ENCODE assay signal across 27 cellular contexts in the genomic region with DNA sequence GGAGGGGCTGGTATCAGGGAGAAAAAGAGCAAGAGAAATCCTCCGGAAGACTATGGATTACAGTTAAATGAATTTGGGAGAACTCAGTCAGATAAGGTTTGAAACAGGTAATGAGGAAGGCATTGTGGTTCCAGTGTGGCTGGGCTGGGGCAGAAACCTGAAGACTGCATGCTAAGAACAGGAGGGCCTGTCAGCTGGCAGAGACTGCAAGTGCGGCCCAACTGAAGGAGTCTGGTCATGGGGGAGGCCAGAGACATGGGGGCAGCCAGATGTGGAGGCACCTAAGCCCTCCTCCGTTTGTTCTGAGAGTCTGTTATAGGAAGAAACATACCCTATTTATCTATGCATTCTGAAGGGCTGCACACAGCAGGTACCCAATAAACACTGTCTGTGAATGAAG. TPM values are rescaled to one million over a fixed set of nuclear protein-coding genes. Genes with fewer than 3 reads are reported as not detected.
"Had no signal": no experiment of that assay in that cellular context is flagged by ENCODE, and none has a peak within 500 bp of the region (broad histone marks: within the 10 kb centered on the region; RNA-seq: fewer than 3 reads in every experiment).

No MANE protein-coding gene starts in this region.

- H3K36me3 ChIP-seq: uterus had no signal

- H3K4me1 ChIP-seq: esophagus squamous epithelium, gastroesophageal sphincter, lower lobe of right lung, sigmoid colon, tibial artery, upper lobe of left lung, uterus had no signal

- H3K4me3 ChIP-seq: esophagus squamous epithelium, gastroesophageal sphincter, left ventricle myocardium inferior, lower lobe of right lung, sigmoid colon, skin epidermis, tibial artery, upper lobe of left lung, uterus had no signal

- H3K9me3 ChIP-seq: esophagus squamous epithelium, gastroesophageal sphincter, left ventricle myocardium inferior, lower lobe of right lung, sigmoid colon, tibial artery, upper lobe of left lung, uterus had no signal

- H3K4me3 Mint-ChIP-seq: dendritic cell treated with granulocyte-macrophage colony-stimulating factor and Interleukin-4, amounts not matched to agents 40 ng/mL and 50 ng/mL, for 4 days; effector memory CD8-positive, alpha-beta T cell; naive thymus-derived CD4-positive, alpha-beta T cell had no signal

- DNase-seq: effector memory CD8-positive, alpha-beta T cell; esophagus squamous epithelium; foreskin fibroblast; glutamatergic neuron; kidney; left cardiac atrium; left ventricle myocardium inferior; lower lobe of right lung; naive thymus-derived CD4-positive, alpha-beta T cell; posterior cingulate gyrus; sigmoid colon; stimulated activated CD4-positive, alpha-beta T cell treated with anti-CD3 and anti-CD28 coated beads, Interleukin-2, amount 100 ng/mL, for 24 hours; stimulated activated CD4-positive, alpha-beta T cell treated with anti-CD3 and anti-CD28 coated beads, Interleukin-4, amount 100 ng/mL, for 4 hours; stimulated activated naive CD4-positive, alpha-beta T cell; tibial artery; upper lobe of left lung; uterus had no signal

- H3K27ac ChIP-seq: esophagus squamous epithelium, gastroesophageal sphincter, left ventricle myocardium inferior, lower lobe of right lung, sigmoid colon, skin epidermis, tibial artery, upper lobe of left lung, uterus had no signal

- H3K27me3 ChIP-seq: esophagus squamous epithelium, gastroesophageal sphincter, sigmoid colon, tibial artery, upper lobe of left lung, uterus had no signal

- H3K9me3 Mint-ChIP-seq: dendritic cell treated with granulocyte-macrophage colony-stimulating factor and Interleukin-4, amounts not matched to agents 40 ng/mL and 50 ng/mL, for 4 days; effector memory CD8-positive, alpha-beta T cell; naive thymus-derived CD4-positive, alpha-beta T cell had no signal

- ATAC-seq: effector memory CD8-positive, alpha-beta T cell; gastroesophageal sphincter; left cardiac atrium; lower lobe of right lung; naive thymus-derived CD4-positive, alpha-beta T cell had no signal

- H3K27ac Mint-ChIP-seq: dendritic cell treated with granulocyte-macrophage colony-stimulating factor and Interleukin-4, amounts not matched to agents 40 ng/mL and 50 ng/mL, for 4 days had no signal

- H3K27me3 Mint-ChIP-seq: dendritic cell treated with granulocyte-macrophage colony-stimulating factor and Interleukin-4, amounts not matched to agents 40 ng/mL and 50 ng/mL, for 4 days; effector memory CD8-positive, alpha-beta T cell; naive thymus-derived CD4-positive, alpha-beta T cell had no signal

RNA-seq across cellular contexts. Expression of a gene that starts 33.9 kb away (rescaled TPM):
- total RNA-seq: epithelial cell of proximal tubule; kidney; left cardiac atrium; left ventricle myocardium inferior; lower lobe of right lung; mesenteric fat pad; mononuclear cell; naive thymus-derived CD4-positive, alpha-beta T cell; osteocyte; pulmonary artery endothelial cell; sigmoid colon; temporal lobe; upper lobe of left lung had no signal
- polyA plus RNA-seq: naive thymus-derived CD4-positive, alpha-beta T cell; neural cell; sigmoid colon had no signal
